In the genomic region with DNA sequence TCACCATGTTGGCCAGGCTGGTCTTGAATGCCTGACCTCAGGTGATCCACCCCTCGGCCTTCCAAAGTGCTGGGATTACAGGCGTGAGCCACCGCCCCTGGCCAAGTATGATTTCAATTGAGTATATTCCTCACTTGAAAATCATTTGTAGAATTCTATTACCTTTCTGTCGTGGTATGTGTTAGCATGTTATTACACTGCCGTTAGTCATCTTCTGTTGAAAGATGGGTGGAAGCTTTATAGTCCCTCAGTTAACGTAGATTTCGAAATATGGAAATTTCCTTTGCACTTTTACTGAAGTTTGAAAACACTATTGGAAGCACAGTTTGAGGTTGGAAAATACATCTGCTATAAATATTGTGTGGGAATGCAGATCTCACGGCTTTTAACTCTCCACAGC, we compare ENCODE assay signal across 11 cellular contexts. TPM values are rescaled to one million over a fixed set of nuclear protein-coding genes. Genes with fewer than 3 reads are reported as not detected.
A peak's percentile ranks its signal among the peaks of the same experiment; 100 is the strongest.
DNase-seq lines count a peak whose midpoint lies in the region; ATAC-seq and TF ChIP-seq lines count a peak whose summit lies in the region.
"Had no signal": no experiment of that assay in that cellular context is flagged by ENCODE, and none has a peak within 500 bp of the region (broad histone marks: within the 10 kb centered on the region; RNA-seq: fewer than 3 reads in every experiment).

No MANE protein-coding gene starts in this region.

- H4K91ac ChIP-seq in IMR-90 (ENCODE audit: insufficient read depth, low read depth, low read length): no peak overlapping the region

- no peak overlapping the region for H2BK20ac ChIP-seq in IMR-90 (ENCODE audit: low read depth, low read length)

- dilution Hi-C loops in IMR-90 (cut with HindIII; ENCODE audit: low sequenced_read_pairs, unreplicated experiment): no loop called here

- no peak overlapping the region for H3K56ac ChIP-seq in IMR-90 (ENCODE audit: extremely low read depth, insufficient read depth, low read length)

- no peak overlapping the region for H4K8ac ChIP-seq in IMR-90 (ENCODE audit: low read depth in 2 of 2, low read length in 2 of 2)

- TF ChIP-seq POLR2A in IMR-90 (IDR thresholded peaks at IDR 0.05; ENCODE audit: low read depth, low read length): no peak

- peak overlapping the region; percentile 20; the same call in 1 of the 2 replicates for H3K27ac ChIP-seq in IMR-90 (ENCODE audit: insufficient read depth, low read length)

- 0 out of 4 replicates have a peak, but pooled peaks cover 0 to 15% of the 10 kb centered on the region in 2 experiments for H3K79me1 ChIP-seq in IMR-90 (ENCODE audit: low read depth in 1 of 2, low read length in 2 of 2)

- no peak overlapping the region for H3K23ac ChIP-seq in IMR-90 (ENCODE audit: low read depth, low read length)

- H2BK120ac ChIP-seq in IMR-90 (ENCODE audit: low read depth, low read length): no peak overlapping the region

- H2AK9ac ChIP-seq in IMR-90 (replicated peaks; ENCODE audit: low read depth, low read length, poor library complexity): no peak overlapping the region

- BruUV-seq in IMR-90 (replicated peaks; lab: Mats Ljungman, UMichigan): no TSS peak

- peaks cover 11% of the 10 kb centered on the region for H3K36me3 Mint-ChIP-seq in activated naive CD8-positive, alpha-beta T cell treated with anti-CD3 and anti-CD28 coated beads, Interleukin-2, amount 50 U/mL, for 24 hours (ENCODE audit: low read depth)

- H3K9me1 ChIP-seq in IMR-90 (ENCODE audit: insufficient read depth, low read length): peaks cover 13% of the 10 kb centered on the region

- H3K9ac ChIP-seq in IMR-90 (ENCODE audit: low read depth, low read length): no peak overlapping the region; the same call in 1 of the 2 replicates

- no peaks in the 10 kb centered on the region for H3K27me3 ChIP-seq in IMR-90 (ENCODE audit: control insufficient read depth, insufficient read depth, low read length)

- H3K4me2 ChIP-seq in IMR-90 (ENCODE audit: low read depth, low read length): peak overlapping the region; percentile 70; the same call in 1 of the 2 replicates

- H4K5ac ChIP-seq in IMR-90 (ENCODE audit: low read depth, low read length): no peak overlapping the region

- TF ChIP-seq RAD21 in IMR-90 (IDR thresholded peaks at IDR 0.05; ENCODE audit: low read length): no peak

- peak overlapping the region; percentile 86 for H3K27ac Mint-ChIP-seq in activated naive CD8-positive, alpha-beta T cell treated with anti-CD3 and anti-CD28 coated beads, Interleukin-2, amount 50 U/mL, for 24 hours

- no peaks in the 10 kb centered on the region for H4K20me1 ChIP-seq in IMR-90 (ENCODE audit: insufficient read depth, low read length)

- H2BK15ac ChIP-seq in IMR-90 (ENCODE audit: low read depth, low read length): no peak overlapping the region

- H3K4ac ChIP-seq in IMR-90 (ENCODE audit: low read depth, low read length): no peak overlapping the region

- peak; percentile 61 for ATAC-seq in IMR-90 (ENCODE audit: low read depth)
- peak; percentile 74 for ATAC-seq in activated naive CD8-positive, alpha-beta T cell treated with anti-CD3 and anti-CD28 coated beads, Interleukin-2, amount 50 U/mL, for 24 hours
- no peak for ATAC-seq in GM18868 (IDR thresholded peaks at IDR 0.05; ENCODE audit: unreplicated experiment)
- no peak for ATAC-seq in HG02571 (IDR thresholded peaks at IDR 0.05; ENCODE audit: unreplicated experiment)

- TF ChIP-seq CTCF in IMR-90 (conservative IDR thresholded peaks at IDR 0.05; ENCODE audit: low read depth, low read length): no peak

- no peaks in the 10 kb centered on the region for H3K9me3 ChIP-seq in IMR-90 (ENCODE audit: control insufficient read depth, insufficient read depth, low read length)

- intact Hi-C loops in IMR-90 (cut with micrococcal nuclease): no loop called here

- no CpG with 5 or more reads among the region's 8 CpGs for WGBS in IMR-90 (ENCODE audit: extremely low coverage in 2 of 2, insufficient read length in 1 of 2), 2 experiments

- no peaks in the 10 kb centered on the region; the same call in 1 of the 2 replicates for H3K36me3 ChIP-seq in IMR-90 (ENCODE audit: control insufficient read depth, insufficient read depth, low read length)

- peak overlapping the region; percentile 21; the same call in 1 of the 2 replicates for H3K18ac ChIP-seq in IMR-90 (ENCODE audit: low read depth, low read length)

- no peaks in the 10 kb centered on the region for H3K27me3 Mint-ChIP-seq in activated naive CD8-positive, alpha-beta T cell treated with anti-CD3 and anti-CD28 coated beads, Interleukin-2, amount 50 U/mL, for 24 hours

- H3K4me1 Mint-ChIP-seq in activated naive CD8-positive, alpha-beta T cell treated with anti-CD3 and anti-CD28 coated beads, Interleukin-2, amount 50 U/mL, for 24 hours: peaks cover 40% of the 10 kb centered on the region

- CTCF ChIA-PET in IMR-90 (lab: Yijun Ruan, JAX): no interaction called here

- POLR2A ChIA-PET in IMR-90 (lab: Charles Lee; ENCODE audit: unreplicated experiment): no interaction called here

- no peaks in the 10 kb centered on the region for H3K9me3 Mint-ChIP-seq in activated naive CD8-positive, alpha-beta T cell treated with anti-CD3 and anti-CD28 coated beads, Interleukin-2, amount 50 U/mL, for 24 hours

- H2AFZ ChIP-seq in IMR-90 (replicated peaks; ENCODE audit: low read length, poor library complexity): no peak overlapping the region

- no peak overlapping the region for H3K14ac ChIP-seq in IMR-90 (replicated peaks; ENCODE audit: low read depth, low read length)

- DNase-seq in CD1c-positive myeloid dendritic cell (ENCODE audit: extremely low spot score) (peak; percentile 13), IMR-90 (peak; percentile 92), kidney tubule cell (ENCODE audit: low spot score) (peak; percentile 89), NCI-H1436 treated with DMSO at 0.1 percent for 48 hours (lab: John Stamatoyannopoulos, UW) (no peak), GM19240 (ENCODE audit: insufficient read length, low spot score) (no peak)
- no peak for DNase-seq in activated naive CD8-positive, alpha-beta T cell treated with anti-CD3 and anti-CD28 coated beads, Interleukin-2, amount 50 U/mL, for 24 hours
- DNase-seq: effector memory CD4-positive, alpha-beta T cell; GF-D8; KG1 had no signal

- H3K4me3 Mint-ChIP-seq in activated naive CD8-positive, alpha-beta T cell treated with anti-CD3 and anti-CD28 coated beads, Interleukin-2, amount 50 U/mL, for 24 hours: peak overlapping the region; percentile 18

- no peak overlapping the region for H2AK5ac ChIP-seq in IMR-90 (ENCODE audit: low read depth, low read length)

- no peak overlapping the region for H3K4me3 ChIP-seq in IMR-90 (ENCODE audit: insufficient read depth, low read depth, low read length)

- H2BK5ac ChIP-seq in IMR-90 (ENCODE audit: low read depth, low read length, poor library complexity, severe bottlenecking): peak overlapping the region; percentile 74

- H3K4me1 ChIP-seq in IMR-90 (ENCODE audit: control insufficient read depth, insufficient read depth, low read length): peaks cover 6% of the 10 kb centered on the region; the same call in 1 of the 2 replicates

- in situ Hi-C loops in IMR-90 (cut with MboI; ENCODE audit: low sequenced_read_pairs): loop anchor here (10.0 kb wide), 2 partner anchors 187 to 327 kb away; a partner anchor contains a TSS

TF ChIP-seq in IMR-90, 13 proteins besides CTCF, POLR2A, EP300 and RAD21:
- TF ChIP-seq, protein P1, sequence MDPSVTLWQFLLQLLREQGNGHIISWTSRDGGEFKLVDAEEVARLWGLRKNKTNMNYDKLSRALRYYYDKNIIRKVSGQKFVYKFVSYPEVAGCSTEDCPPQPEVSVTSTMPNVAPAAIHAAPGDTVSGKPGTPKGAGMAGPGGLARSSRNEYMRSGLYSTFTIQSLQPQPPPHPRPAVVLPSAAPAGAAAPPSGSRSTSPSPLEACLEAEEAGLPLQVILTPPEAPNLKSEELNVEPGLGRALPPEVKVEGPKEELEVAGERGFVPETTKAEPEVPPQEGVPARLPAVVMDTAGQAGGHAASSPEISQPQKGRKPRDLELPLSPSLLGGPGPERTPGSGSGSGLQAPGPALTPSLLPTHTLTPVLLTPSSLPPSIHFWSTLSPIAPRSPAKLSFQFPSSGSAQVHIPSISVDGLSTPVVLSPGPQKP (IDR thresholded peaks at IDR 0.05; ENCODE audit: borderline replicate concordance, low read depth, low read length): no peak
- peak; percentile 29; the same call in 1 of the 2 replicates for TF ChIP-seq BHLHE40 (IDR thresholded peaks at IDR 0.05; ENCODE audit: low read depth, low read length)
- peak; percentile 88 for TF ChIP-seq CEBPB (IDR thresholded peaks at IDR 0.05; ENCODE audit: low read depth, low read length)
- TF ChIP-seq, protein P2, sequence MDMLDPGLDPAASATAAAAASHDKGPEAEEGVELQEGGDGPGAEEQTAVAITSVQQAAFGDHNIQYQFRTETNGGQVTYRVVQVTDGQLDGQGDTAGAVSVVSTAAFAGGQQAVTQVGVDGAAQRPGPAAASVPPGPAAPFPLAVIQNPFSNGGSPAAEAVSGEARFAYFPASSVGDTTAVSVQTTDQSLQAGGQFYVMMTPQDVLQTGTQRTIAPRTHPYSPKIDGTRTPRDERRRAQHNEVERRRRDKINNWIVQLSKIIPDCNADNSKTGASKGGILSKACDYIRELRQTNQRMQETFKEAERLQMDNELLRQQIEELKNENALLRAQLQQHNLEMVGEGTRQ (IDR thresholded peaks at IDR 0.05; ENCODE audit: low read depth, low read length): no peak
- peak; percentile 79 for TF ChIP-seq FOS (IDR thresholded peaks at IDR 0.05; ENCODE audit: low read depth, low read length)

RNA-seq across cellular contexts. Expression of a gene that starts 14.7 kb away (rescaled TPM):
- 19.5 and 47.8 TPM in 2 replicates for total RNA-seq in IMR-90 (2012; rRNA removed)
- 22.7 and 24.3 TPM in 2 replicates for polyA plus RNA-seq in IMR-90 (2012; rRNA removed)
- 3.9 and 5.8 TPM in 2 replicates for polyA plus RNA-seq in IMR-90 (2012; cell fraction: cytosol; rRNA removed)
- polyA plus RNA-seq in IMR-90 (2012; cell fraction: nucleus; rRNA removed; ENCODE audit: low replicate concordance): 2.9 and 12.4 TPM in 2 replicates

RNA-seq across cellular contexts. Expression of a gene that starts 33.5 kb away (rescaled TPM):
- total RNA-seq in IMR-90 (2012; rRNA removed): 56.3 and 57.5 TPM in 2 replicates
- polyA plus RNA-seq in IMR-90 (2012; rRNA removed): 28.4 and 31.0 TPM in 2 replicates
- 6.5 and 20.6 TPM in 2 replicates for polyA plus RNA-seq in IMR-90 (2012; cell fraction: cytosol; rRNA removed)
- polyA plus RNA-seq in IMR-90 (2012; cell fraction: nucleus; rRNA removed; ENCODE audit: low replicate concordance): 2.2 and 12.0 TPM in 2 replicates

Comparison
In these comparisons a context has a peak if more than half of its experiments do, and no peak if none do; other contexts are left out.
1. DNase-seq: peak in CD1c-positive myeloid dendritic cell (single experiment), IMR-90 (single experiment) and kidney tubule cell (single experiment); none in activated naive CD8-positive, alpha-beta T cell treated with anti-CD3 and anti-CD28 coated beads, Interleukin-2, amount 50 U/mL, for 24 hours (single experiment), NCI-H1436 treated with DMSO at 0.1 percent for 48 hours (single experiment) and GM19240 (single experiment).
2. ATAC-seq: peak in IMR-90 (single experiment) and activated naive CD8-positive, alpha-beta T cell treated with anti-CD3 and anti-CD28 coated beads, Interleukin-2, amount 50 U/mL, for 24 hours (single experiment); none in GM18868 (single experiment) and HG02571 (single experiment).